In genomic region chr17:20208717-20209116, GRCh38 we compare ENCODE assay signal across 1 cellular context.
TF ChIP-seq lines count a peak whose summit lies in the region.

No MANE protein-coding gene starts in this region.

TF ChIP-seq in GM23338, 12 proteins besides CTCF, POLR2A, EP300 and RAD21 (continued from another document):
- TF ChIP-seq ZNF462 (CRISPR knock-in tag; IDR thresholded peaks at IDR 0.05) (no peak), POLR2AphosphoS5 (IDR thresholded peaks at IDR 0.05; ENCODE audit: low read depth) (no peak), ETS1 (IDR thresholded peaks at IDR 0.05) (no peak)
TF ChIP-seq in GM23338: peak in this region for 0.
